ENCODE assay signal across 8 cellular contexts in genomic region chr22:17781319-17782031, GRCh38. TPM values are rescaled to one million over a fixed set of nuclear protein-coding genes. Genes with fewer than 3 reads are reported as not detected.
DNase-seq lines count a peak whose midpoint lies in the region; ATAC-seq and FAIRE-seq lines count a peak whose summit lies in the region.

No MANE protein-coding gene starts in this region.

- no peak for FAIRE-seq in urothelium cell line (lab: Jason Lieb, UNC)

- DNase-seq in CD1c-positive myeloid dendritic cell (ENCODE audit: extremely low spot score) (peak; percentile 92), NCI-H460 (ENCODE audit: extremely low read depth, low read depth) (peak; percentile 35), kidney tubule cell (ENCODE audit: low spot score) (peak; percentile 89), urothelium cell line (ENCODE audit: low spot score) (peak; percentile 41), posterior vena cava (ENCODE audit: low spot score) (no peak), left ventricle myocardium superior (no peak)
- DNase-seq in activated gamma-delta T cell treated with anti-CD3 and anti-CD28 coated beads, Interleukin-2, amount 50 U/mL, for 16 hours (ENCODE audit: low read depth), result peak; percentile 65

- ATAC-seq in GM19452 (IDR thresholded peaks at IDR 0.05; ENCODE audit: unreplicated experiment) (peak; percentile 36), left ventricle myocardium superior (no peak)

- intact Hi-C loops in posterior vena cava (cut with DNase I), result no loop called here
- intact Hi-C loops in left ventricle myocardium superior (cut with micrococcal nuclease), result no loop called here

RNA-seq across cellular contexts. Expression of gene BID, which starts 7.2 kb away (rescaled TPM):
- total RNA-seq in NCI-H460 (2014; rRNA removed; shearing (Covaris generic)), result 50.2 and 58.4 TPM in 2 replicates
- 51.1 and 57.1 TPM in 2 replicates for polyA plus RNA-seq in NCI-H460 (2014; cell fraction: nucleus; rRNA removed)
- total RNA-seq in posterior vena cava, result 10 to 100 TPM; 11.8 to 13.0 TPM
- 25.4 TPM for total RNA-seq in left ventricle myocardium superior

Comparison
In these comparisons a context has a peak if more than half of its experiments do, and no peak if none do; other contexts are left out.
1. DNase-seq: peak in CD1c-positive myeloid dendritic cell (single experiment), NCI-H460 (single experiment), activated gamma-delta T cell treated with anti-CD3 and anti-CD28 coated beads, Interleukin-2, amount 50 U/mL, for 16 hours (single experiment), kidney tubule cell (single experiment) and urothelium cell line (single experiment); none in posterior vena cava (single experiment) and left ventricle myocardium superior (single experiment).